Comparison of ENCODE assay signal across 23 cellular contexts in the genomic region with DNA sequence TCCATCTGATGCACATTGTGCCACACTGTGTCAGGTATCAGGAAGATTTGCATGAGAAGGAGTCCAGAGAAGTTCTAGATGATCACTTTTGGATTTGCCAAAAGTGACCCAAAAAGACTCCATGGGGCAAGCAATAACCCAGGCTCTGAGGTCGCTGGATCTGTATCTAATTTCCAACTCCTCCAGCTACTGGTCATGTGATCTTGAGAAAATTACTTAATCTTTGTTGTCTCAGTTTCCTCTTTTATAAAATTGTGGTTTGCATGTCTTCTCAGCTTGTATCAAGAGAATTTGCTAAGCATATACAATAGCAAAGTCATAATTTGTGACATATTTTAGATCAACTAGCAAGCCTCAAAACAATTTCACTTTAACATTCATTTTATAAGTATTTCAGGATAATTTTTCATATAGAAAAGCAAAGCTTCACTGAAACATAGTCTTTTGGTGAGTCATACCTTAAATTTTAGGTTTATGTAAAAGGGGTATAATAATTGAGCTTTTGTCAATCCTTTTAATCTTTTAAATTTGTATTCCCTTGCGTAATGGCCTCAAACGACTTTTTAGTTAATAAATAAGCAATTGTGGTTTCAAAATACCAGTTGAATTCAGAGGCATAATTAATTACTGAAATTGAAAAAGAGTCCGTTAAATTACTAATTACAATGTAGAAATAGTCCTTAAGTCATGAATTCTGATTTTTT.
DNase-seq lines count a peak whose midpoint lies in the region; ATAC-seq, FAIRE-seq and TF ChIP-seq lines count a peak whose summit lies in the region.
"Had no signal": no experiment of that assay in that cellular context is flagged by ENCODE, and none has a peak within 500 bp of the region (broad histone marks: within the 10 kb centered on the region; RNA-seq: fewer than 3 reads in every experiment).

No MANE protein-coding gene starts in this region.

- H3K27me3 ChIP-seq in GM12878 (replicated peaks in 1 of 2; ENCODE audit: control insufficient read depth in 2 of 2, insufficient read depth in 2 of 2, low read length in 1 of 2) (no peaks in the 10 kb centered on the region), thymus (ENCODE audit: control insufficient read depth, insufficient read depth) (no peaks in the 10 kb centered on the region)
- H3K27me3 ChIP-seq: foreskin keratinocyte, Peyer's patch had no signal

- no peaks in the 10 kb centered on the region for H3K9me3 ChIP-seq in OCI-LY7 (ENCODE audit: low read length)
- no peaks in the 10 kb centered on the region; the same call in 2 of the 3 replicates for H3K9me3 ChIP-seq in GM12878 (replicated peaks; ENCODE audit: control insufficient read depth, insufficient read depth, low read length)
- H3K9me3 ChIP-seq in thymus (ENCODE audit: control insufficient read depth): no peaks in the 10 kb centered on the region
- H3K9me3 ChIP-seq: Peyer's patch had no signal

- H3K79me2 ChIP-seq in OCI-LY7 (ENCODE audit: insufficient read depth, low read depth, low read length): no peaks in the 10 kb centered on the region
- no peaks in the 10 kb centered on the region for H3K79me2 ChIP-seq in GM12878 (ENCODE audit: control insufficient read depth, insufficient read depth, low read length)

- no peak overlapping the region for H3K4me2 ChIP-seq in OCI-LY7 (ENCODE audit: low read length)
- no peak overlapping the region for H3K4me2 ChIP-seq in GM12878 (ENCODE audit: control insufficient read depth, insufficient read depth)

- SMC1A ChIA-PET in GM12878 (lab: Charles Lee; ENCODE audit: uncharacterized antibody, unreplicated experiment): interaction anchor here (0.6 to 7.6 kb wide), 17 partner anchors 9 to 268 kb away, joined by 3 to 46 read pairs (median 3); no protein-coding TSS in a partner anchor

- no TSS peak for BruUV-seq in OCI-LY7 (replicated peaks; lab: Mats Ljungman, UMichigan)
- BruUV-seq in GM12878 (replicated peaks; lab: Mats Ljungman, UMichigan): no TSS peak

- H3K4me3 ChIP-seq in OCI-LY7 (ENCODE audit: low read depth, low read length, poor library complexity, severe bottlenecking) (no peak overlapping the region), GM12878 (no peak overlapping the region), thymus (ENCODE audit: low read length) (no peak overlapping the region)
- H3K4me3 ChIP-seq: coronary artery, Peyer's patch had no signal

- no peaks in the 10 kb centered on the region for H4K20me1 ChIP-seq in OCI-LY7 (ENCODE audit: insufficient read depth, low read length)
- no peaks in the 10 kb centered on the region for H4K20me1 ChIP-seq in GM12878 (ENCODE audit: control insufficient read depth, insufficient read depth)

- H2AFZ ChIP-seq in OCI-LY7 (ENCODE audit: low read length): peak overlapping the region; percentile 70; the same call in 1 of the 2 replicates
- peak overlapping the region; percentile 13; the same call in 1 of the 2 replicates for H2AFZ ChIP-seq in GM12878 (ENCODE audit: control insufficient read depth, low read depth, low read length)

- H3K27ac ChIP-seq in OCI-LY7 (ENCODE audit: low read depth, low read length, poor library complexity, severe bottlenecking) (no peak overlapping the region), GM12878 (ENCODE audit: control insufficient read depth, insufficient read depth) (no peak overlapping the region), thymus (ENCODE audit: low read depth) (peak overlapping the region; percentile 46)
- H3K27ac ChIP-seq: 22Rv1, coronary artery, foreskin keratinocyte, WERI-Rb-1 had no signal

- ATAC-seq in GM12878: peak; percentile 47
- no peak for ATAC-seq in GM18867 (IDR thresholded peaks at IDR 0.05; ENCODE audit: unreplicated experiment)
- no peak for ATAC-seq in GM19023 (IDR thresholded peaks at IDR 0.05; ENCODE audit: unreplicated experiment)
- ATAC-seq in HG02885 (IDR thresholded peaks at IDR 0.05; ENCODE audit: poor library complexity, unreplicated experiment): no peak
- ATAC-seq: foreskin keratinocyte had no signal

- no peak for TF ChIP-seq POLR2A in GM12878 (IDR thresholded peaks at IDR 0.05; ENCODE audit: low read depth, low read length)

- TF ChIP-seq RAD21 in GM12878 (IDR thresholded peaks at IDR 0.05; ENCODE audit: insufficient read depth, low read depth, low read length): no peak

- H3K9me2 ChIP-seq in OCI-LY7 (ENCODE audit: insufficient read depth, low read length): no peaks in the 10 kb centered on the region

- H3K4me1 ChIP-seq in OCI-LY7 (ENCODE audit: insufficient read depth, low read length, poor library complexity, severe bottlenecking): peaks cover 14% of the 10 kb centered on the region
- peaks cover 2% of the 10 kb centered on the region; the same call in 1 of the 2 replicates for H3K4me1 ChIP-seq in GM12878 (ENCODE audit: control insufficient read depth, insufficient read depth, low read length)
- peaks cover 26% of the 10 kb centered on the region for H3K4me1 ChIP-seq in thymus (ENCODE audit: control insufficient read depth, insufficient read depth, low read length)
- H3K4me1 ChIP-seq: Peyer's patch had no signal

- intact Hi-C loops in OCI-LY7 (cut with micrococcal nuclease; ENCODE audit: unreplicated experiment) (no loop called here), GM12878 (cut with micrococcal nuclease; ENCODE audit: unreplicated experiment) (loop anchor here (5.0 kb wide), 1 partner anchor 84 kb away; no protein-coding TSS in a partner anchor)

- CTCF ChIA-PET in OCI-LY7 (lab: Charles Lee; ENCODE audit: unreplicated experiment): no interaction called here
- CTCF ChIA-PET in GM12878 (lab: Yijun Ruan, JAX): interaction anchor here (1.0 to 2.5 kb wide), 9 partner anchors 9 to 319 kb away, joined by 3 to 8 read pairs (median 5); partner anchors contain the start of gene ITGA4

- no peak for FAIRE-seq in GM12878 (lab: Jason Lieb, UNC)
- FAIRE-seq: endothelial cell of umbilical vein, small intestine had no signal

- 50% methylated on average over 4 of the region's 4 CpGs for WGBS in GM12878 (ENCODE audit: insufficient coverage, insufficient replicate concordance, low lambda C conversion rate, missing lambda C conversion rate)
- WGBS in thymus: 70% methylated on average over 4 of the region's 4 CpGs

- TF ChIP-seq CTCF in OCI-LY7 (conservative IDR thresholded peaks at IDR 0.05; ENCODE audit: low read length): no peak
- TF ChIP-seq CTCF in GM12878 (IDR thresholded peaks at IDR 0.05 in 2 of 3, conservative IDR thresholded peaks at IDR 0.05 in 1 of 3; ENCODE audit: control insufficient read depth in 2 of 3, extremely low read depth in 1 of 3, insufficient read depth in 1 of 3, low read depth in 3 of 3, low read length in 3 of 3): no peak

- in situ Hi-C loops in GM12878 (cut with MboI): no loop called here

- DNase-seq in NOMO-1 (lab: John Stamatoyannopoulos, UW; ENCODE audit: unreplicated experiment in 2 of 2) (peak; percentile 56 to 81), NOMO-1 treated with dmso at 0.1 percent for 144 hours (lab: John Stamatoyannopoulos, UW; ENCODE audit: unreplicated experiment) (no peak), OCI-LY7 (ENCODE audit: low spot score) (no peak), GM12878 (ENCODE audit: low read depth, low spot score) (no peak)
- DNase-seq: activated T-cell treated with anti-CD3 and anti-CD28 coated beads, Interleukin-2, amount 50 U/mL, for 48 hours; DMS153; foreskin keratinocyte; hypothalamus; kidney glomerular epithelial cell; NCI-H1092; NCI-H2029 treated with DMSO at 0.1 percent for 48 hours; NCI-H524; Peyer's patch; small intestine; stimulated activated CD8-positive, alpha-beta memory T cell treated with anti-CD3 and anti-CD28 coated beads, Interleukin-4, amount 100 ng/mL, for 48 hours; WERI-Rb-1 had no signal

- no peaks in the 10 kb centered on the region for H3K36me3 ChIP-seq in OCI-LY7 (ENCODE audit: insufficient read depth, low read length)
- H3K36me3 ChIP-seq in GM12878 (ENCODE audit: control insufficient read depth in 2 of 2, insufficient read depth in 2 of 2, low read length in 1 of 2): no peaks in the 10 kb centered on the region
- no peaks in the 10 kb centered on the region for H3K36me3 ChIP-seq in thymus (ENCODE audit: control insufficient read depth, insufficient read depth)
- H3K36me3 ChIP-seq: Peyer's patch, WERI-Rb-1 had no signal

- no peak overlapping the region for H3K9ac ChIP-seq in GM12878 (ENCODE audit: control insufficient read depth, insufficient read depth, low read length)

- no peak for TF ChIP-seq EP300 in GM12878 (IDR thresholded peaks at IDR 0.05; ENCODE audit: borderline replicate concordance in 1 of 2, control insufficient read depth in 1 of 2, low read depth in 2 of 2, low read length in 2 of 2)

- RAD21 ChIA-PET in GM12878 (lab: Charles Lee; ENCODE audit: unreplicated experiment): interaction anchor here (0.9 to 2.9 kb wide), 7 partner anchors 29 to 92 kb away, joined by 3 to 11 read pairs (median 7); partner anchors contain the start of gene ITGA4

- POLR2A ChIA-PET in OCI-LY7 (lab: Charles Lee) (interaction anchor here (0.6 to 2.6 kb wide), 11 partner anchors 8 to 496 kb away, joined by 3 to 22 read pairs (median 5); no protein-coding TSS in a partner anchor), GM12878 (lab: Charles Lee) (interaction anchor here (0.7 to 1.1 kb wide), 4 partner anchors 21 to 92 kb away, joined by 3 to 4 read pairs (median 3); no protein-coding TSS in a partner anchor)

TF ChIP-seq in GM12878, 131 proteins besides CTCF, POLR2A, EP300 and RAD21 (continues in another document):
- peak; percentile 82 for TF ChIP-seq MEF2B (IDR thresholded peaks at IDR 0.05; ENCODE audit: partially characterized antibody, poor library complexity, severe bottlenecking)
- TF ChIP-seq ESRRA (IDR thresholded peaks at IDR 0.05; ENCODE audit: low read length): no peak
- peak; percentile 84 for TF ChIP-seq BMI1 (IDR thresholded peaks at IDR 0.05; ENCODE audit: borderline replicate concordance)
- no peak for TF ChIP-seq RELB (IDR thresholded peaks at IDR 0.05; ENCODE audit: low read depth)
- TF ChIP-seq RCOR1 (conservative IDR thresholded peaks at IDR 0.05; ENCODE audit: low read depth, low read length): no peak
- peak; percentile 60; the same call in 1 of the 2 replicates for TF ChIP-seq DPF2 (IDR thresholded peaks at IDR 0.05)
- peak; percentile 96 for TF ChIP-seq NR2F1 (conservative IDR thresholded peaks at IDR 0.05)
- TF ChIP-seq RAD51 (IDR thresholded peaks at IDR 0.05): peak; percentile 66; the same call in 1 of the 2 replicates
- TF ChIP-seq IKZF1 (conservative IDR thresholded peaks at IDR 0.05): 0 out of 2 replicates have a peak, but pooled peaks have one; percentile 9

Comparison
In these comparisons a context has a peak if more than half of its experiments do, and no peak if none do; other contexts are left out.
1. DNase-seq: peak in NOMO-1 (2 of 2); none in NOMO-1 treated with dmso at 0.1 percent for 144 hours (single experiment), OCI-LY7 (single experiment) and GM12878 (single experiment).